In the genomic region with DNA sequence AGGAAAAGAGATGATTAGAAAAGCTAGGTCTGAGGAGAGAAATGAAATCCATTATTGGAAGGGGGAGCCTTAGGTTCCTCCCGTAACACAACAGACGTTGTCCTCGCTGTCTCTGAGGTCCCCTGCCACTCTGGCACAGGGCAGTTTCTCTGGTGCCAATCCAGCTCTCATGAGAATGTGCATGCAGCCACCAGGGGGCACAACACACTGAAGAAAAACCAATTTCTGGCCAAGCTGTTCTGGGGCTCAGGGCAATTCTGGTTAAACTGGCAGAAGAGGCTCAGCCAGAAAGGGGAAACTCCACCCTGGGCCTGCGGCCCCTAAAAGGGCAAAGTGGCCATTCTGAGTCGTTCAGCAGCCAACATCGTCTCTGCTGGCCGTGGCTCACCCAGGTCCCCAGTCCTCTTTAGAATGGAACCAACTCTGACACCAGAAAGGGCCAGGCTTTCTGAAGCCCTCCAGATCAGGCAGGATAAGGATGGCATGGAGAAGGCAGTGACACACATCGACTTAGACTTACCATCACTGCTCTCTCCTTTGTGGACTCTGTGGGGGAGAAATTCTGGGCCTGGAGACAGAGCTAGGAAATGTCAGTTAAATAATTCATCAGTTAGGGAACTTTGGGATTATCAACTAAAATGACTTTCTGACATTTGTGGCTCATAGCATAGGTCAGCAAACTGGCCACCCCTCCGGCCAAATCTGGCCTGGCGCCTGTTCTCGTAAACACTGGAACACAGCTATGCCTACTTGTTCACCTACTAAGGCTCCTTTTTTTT, we compare ENCODE assay signal across 8 cellular contexts. TPM values are rescaled to one million over a fixed set of nuclear protein-coding genes. Genes with fewer than 3 reads are reported as not detected.
A peak's percentile ranks its signal among the peaks of the same experiment; 100 is the strongest.
DNase-seq lines count a peak whose midpoint lies in the region; ATAC-seq, FAIRE-seq and TF ChIP-seq lines count a peak whose summit lies in the region.

No MANE protein-coding gene starts in this region.

- CTCF ChIA-PET in T-cell (lab: Charles Lee), result interaction anchor here (0.6 to 5.4 kb wide), 24 partner anchors 9 to 1362 kb away, joined by 3 to 66 read pairs (median 3); partner anchors contain the start of gene GOLPH3 (in 1 of the 2)

- peak; percentile 14 for DNase-seq in NCI-H1092 treated with DMSO at 0.1 percent for 48 hours (lab: John Stamatoyannopoulos, UW)
- DNase-seq in T-cell, result peak; percentile 40 to 80 (median 70)
- DNase-seq in adipocyte (ENCODE audit: low read depth), result peak; percentile 89
- peak; percentile 73 to 80 (median 75) for DNase-seq in heart left ventricle
- DNase-seq in psoas muscle, result peak; percentile 75 to 86
- DNase-seq in urothelium cell line (ENCODE audit: low spot score), result peak; percentile 76

- POLR2A ChIA-PET in T-cell (lab: Charles Lee), result interaction anchor here in 1 of 2 donors (0.6 kb wide), 1 partner anchor 459 kb away, joined by 3 read pairs; no protein-coding TSS in a partner anchor

- H3K4me3 ChIP-seq in adipocyte (ENCODE audit: low read length) (no peak overlapping the region), heart left ventricle (no peak overlapping the region), psoas muscle (no peak overlapping the region)

- H3K4me3 Mint-ChIP-seq in T-cell, result no peak overlapping the region

- peaks cover 4 to 7% (median 5%) of the 10 kb centered on the region in 3 donors for H3K4me1 Mint-ChIP-seq in T-cell

- FAIRE-seq in urothelium cell line (lab: Jason Lieb, UNC), result no peak

- H3K27me3 Mint-ChIP-seq in T-cell, result no peaks in the 10 kb centered on the region

- TF ChIP-seq CTCF in GM12873 (IDR thresholded peaks at IDR 0.05; ENCODE audit: insufficient read depth, low read depth, low read length, missing control alignments), result peak; percentile 86
- TF ChIP-seq CTCF in heart left ventricle (IDR thresholded peaks at IDR 0.05), result peak; percentile 69 to 88 (median 81)
- peak; percentile 82 for TF ChIP-seq CTCF in psoas muscle (IDR thresholded peaks at IDR 0.05)

- H3K27me3 ChIP-seq in adipocyte (replicated peaks; ENCODE audit: control insufficient read depth, insufficient read depth, low read length), result no peaks in the 10 kb centered on the region
- H3K27me3 ChIP-seq in heart left ventricle, result no peaks in the 10 kb centered on the region
- no peaks in the 10 kb centered on the region for H3K27me3 ChIP-seq in psoas muscle (ENCODE audit: insufficient read depth in 3 of 3, low read length in 2 of 3)

- peaks cover 39% of the 10 kb centered on the region for H3K36me3 Mint-ChIP-seq in T-cell

- WGBS in heart left ventricle, 4 donors, result 45 to 62% (median 49%) methylated on average over 11 of the region's 11 CpGs
- WGBS in psoas muscle, 3 donors, result 29 to 50% (median 32%) methylated on average over 11 of the region's 11 CpGs

- H3K27ac ChIP-seq in heart left ventricle (peak overlapping the region in 8 of 12 donors; percentile 8 to 72 (median 28)), psoas muscle (no peak overlapping the region)

- H3K36me3 ChIP-seq in adipocyte (ENCODE audit: control insufficient read depth, insufficient read depth, low read length, severe bottlenecking) (peaks cover 45% of the 10 kb centered on the region), heart left ventricle (peaks cover 0 to 77% (median 56%) of the 10 kb centered on the region in 9 donors), psoas muscle (ENCODE audit: insufficient read depth in 1 of 2, low read depth in 1 of 2) (peaks cover 0 to 60% of the 10 kb centered on the region in 2 donors)

- H3K9me3 ChIP-seq in adipocyte (ENCODE audit: control insufficient read depth, low read length) (no peaks in the 10 kb centered on the region), heart left ventricle (no peaks in the 10 kb centered on the region), psoas muscle (no peaks in the 10 kb centered on the region)

- H3K9ac ChIP-seq in adipocyte (ENCODE audit: low read length), result peak overlapping the region; percentile 73

- peak overlapping the region in 1 of 2 donors; percentile 41 for H3K27ac Mint-ChIP-seq in T-cell

- intact Hi-C loops in heart left ventricle (cut with DNase I) (loop anchor here (1.0 to 10.0 kb wide), 12 partner anchors 58 to 380 kb away; partner anchors contain the start of genes GOLPH3 (in 2 of the 10), MTMR12 (in 2 of the 10) and SUB1 (in 1 of the 10)), psoas muscle (cut with DNase I) (loop anchor here (1.0 to 10.0 kb wide), 2 partner anchors 97 to 382 kb away; no protein-coding TSS in a partner anchor)

- ATAC-seq in HG02571 (IDR thresholded peaks at IDR 0.05; ENCODE audit: unreplicated experiment) (peak; percentile 76), T-cell (replicated peaks in 1 of 4) (peak; percentile 74 to 88 (median 84)), heart left ventricle (peak; percentile 84 to 90 (median 86)), psoas muscle (peak; percentile 81 to 96 (median 89))

- no peaks in the 10 kb centered on the region for H3K9me3 Mint-ChIP-seq in T-cell

- H3K4me1 ChIP-seq in adipocyte (ENCODE audit: control insufficient read depth, insufficient read depth, low read length) (peaks cover 27% of the 10 kb centered on the region), heart left ventricle (peaks cover 0 to 38% (median 22%) of the 10 kb centered on the region in 12 donors), psoas muscle (peaks cover 12% of the 10 kb centered on the region)

- TF ChIP-seq POLR2A in heart left ventricle (IDR thresholded peaks at IDR 0.05), result no peak

RNA-seq across cellular contexts. Expression of gene GOLPH3, which starts 58.5 kb away (rescaled TPM):
- total RNA-seq in T-cell (10 to 100 TPM; 49.3 to 87.6 (median 73.8) TPM), heart left ventricle (10 to 100 TPM; 34.4 to 73.4 (median 50.1) TPM), psoas muscle (10 to 100 TPM; 23.0 to 55.3 (median 35.0) TPM)
- polyA plus RNA-seq in heart left ventricle (10 to 100 TPM; 20.3 to 44.0 TPM), psoas muscle (10 to 100 TPM; 25.4 to 36.8 (median 31.0) TPM)

Comparison
In these comparisons a context has a peak if more than half of its experiments do, and no peak if none do; other contexts are left out.
1. DNase-seq: peak in every context shown above with its lines; median percentile 89 in adipocyte; 80 in psoas muscle; 76 in urothelium cell line; 75 in heart left ventricle; 70 in T-cell; 14 in NCI-H1092 treated with DMSO at 0.1 percent for 48 hours.